ENCODE assay signal across 26 cellular contexts in genomic region chr22:35177811-35178210, GRCh38.
DNase-seq lines count a peak whose midpoint lies in the region; ATAC-seq and TF ChIP-seq lines count a peak whose summit lies in the region.
"Had no signal": no experiment of that assay in that cellular context is flagged by ENCODE, and none has a peak within 500 bp of the region (broad histone marks: within the 10 kb centered on the region; RNA-seq: fewer than 3 reads in every experiment).

No MANE protein-coding gene starts in this region.

- H2BK120ac ChIP-seq in H9 (ENCODE audit: low read depth, low read length, poor library complexity, severe bottlenecking) = no peak overlapping the region

- H3T11ph ChIP-seq in H9 (ENCODE audit: low read length) = no peak overlapping the region

- H3K23me2 ChIP-seq in H9 (ENCODE audit: insufficient read length, low read depth, low read length, poor library complexity, severe bottlenecking) = no peaks in the 10 kb centered on the region

- no peaks in the 10 kb centered on the region for H3K36me3 ChIP-seq in GM06990 (ENCODE audit: control insufficient read depth, insufficient read depth, low read length)
- H3K36me3 ChIP-seq: heart left ventricle, MG63, uterus had no signal

- H3K4ac ChIP-seq in H9 (ENCODE audit: low read depth, low read length) = no peak overlapping the region

- no peak overlapping the region for H4K91ac ChIP-seq in H9 (ENCODE audit: insufficient read length, low read depth, low read length)

- no peaks in the 10 kb centered on the region for H3K79me2 ChIP-seq in H9 (ENCODE audit: insufficient read depth, low read length)

- no peak overlapping the region for H4K8ac ChIP-seq in H9 (replicated peaks; ENCODE audit: insufficient read length, low read depth, low read length)

- H3K9me3 Mint-ChIP-seq in H9 = peaks cover 0 to 3% of the 10 kb centered on the region in 2 experiments; a peak in 1 of 5 replicates

- no peak for DNase-seq in GM06990 (ENCODE audit: extremely low read depth, insufficient read length)
- peak; percentile 61 for DNase-seq in H9
- peak; percentile 78 to 84 for DNase-seq in cerebellar nuclear complex (lab: John Stamatoyannopoulos, UW)
- DNase-seq in mesenteric fat pad (ENCODE audit: low spot score) = peak; percentile 67
- no peak for DNase-seq in NCI-H345 treated with DMSO at 0.1 percent for 48 hours (lab: John Stamatoyannopoulos, UW; ENCODE audit: unreplicated experiment)
- no peak for DNase-seq in NCI-H1092 (lab: John Stamatoyannopoulos, UW)
- DNase-seq: activated CD8-positive, alpha-beta T cell treated with anti-CD3 and anti-CD28 coated beads for 36 hours; anterior cingulate cortex; effector memory CD4-positive, alpha-beta T cell; foreskin fibroblast; heart left ventricle; KBM-7; left colon; MG63; NCI-H1436; NCI-H524 treated with DMSO at 0.1 percent for 48 hours; psoas muscle; stimulated activated naive CD8-positive, alpha-beta T cell treated with anti-CD3 and anti-CD28 coated beads, Interleukin-15, Interleukin-2, amounts not matched to agents 100 U/mL and 50 U/mL, for 24 hours; T-helper 17 cell; testis; uterus had no signal

- no peak overlapping the region for H2BK12ac ChIP-seq in H9 (ENCODE audit: insufficient read length, low read depth, low read length)

- no peak overlapping the region for H3K27ac Mint-ChIP-seq in H9
- H3K27ac Mint-ChIP-seq: activated CD8-positive, alpha-beta T cell treated with anti-CD3 and anti-CD28 coated beads for 36 hours; activated naive CD4-positive, alpha-beta T cell treated with anti-CD3 and anti-CD28 coated beads, Interleukin-2, amount 50 U/mL, for 72 hours; CD14-positive monocyte; T-helper 17 cell had no signal

- H2AFZ ChIP-seq in H9 (ENCODE audit: low read length) = no peak overlapping the region

- H2BK5ac ChIP-seq in H9 (ENCODE audit: insufficient read length, low read length) = no peak overlapping the region

- WGBS in H9 (ENCODE audit: extremely low coverage, insufficient read length, low lambda C conversion rate) = no CpG with 5 or more reads among the region's 2 CpGs

- no peak overlapping the region for H3K9ac ChIP-seq in H9 (ENCODE audit: extremely low read depth, insufficient read length, low read length)

- H3K79me1 ChIP-seq in H9 (ENCODE audit: insufficient read depth, low read depth, low read length, poor library complexity, severe bottlenecking) = no peaks in the 10 kb centered on the region

- no peak overlapping the region for H3K56ac ChIP-seq in H9 (ENCODE audit: insufficient read length, low read depth, low read length)

- H3K4me1 Mint-ChIP-seq in H9 = peaks cover 0 to under 1% of the 10 kb centered on the region in 2 experiments; a peak in 2 of 4 replicates
- H3K4me1 Mint-ChIP-seq: CD14-positive monocyte, T-helper 17 cell had no signal

- no peak overlapping the region for H3K4me2 ChIP-seq in H9 (ENCODE audit: insufficient read depth, insufficient read length, low read length)

- no peak for ATAC-seq in GM18502 (IDR thresholded peaks at IDR 0.05; ENCODE audit: poor library complexity, unreplicated experiment)
- ATAC-seq: activated CD8-positive, alpha-beta T cell treated with anti-CD3 and anti-CD28 coated beads for 36 hours; activated naive CD4-positive, alpha-beta T cell treated with anti-CD3 and anti-CD28 coated beads, Interleukin-2, amount 50 U/mL, for 72 hours; heart left ventricle; left colon; psoas muscle; stimulated activated naive CD8-positive, alpha-beta T cell treated with anti-CD3 and anti-CD28 coated beads, Interleukin-15, Interleukin-2, amounts not matched to agents 100 U/mL and 50 U/mL, for 24 hours; T-helper 17 cell had no signal

- H3K27ac ChIP-seq in H9 (ENCODE audit: insufficient read length, low read depth, low read length) = no peak overlapping the region
- H3K27ac ChIP-seq: coronary artery, heart left ventricle, psoas muscle, SK-N-MC, testis, uterus had no signal

- H3K4me1 ChIP-seq in H9 (ENCODE audit: insufficient read depth, low read length) = no peaks in the 10 kb centered on the region
- H3K4me1 ChIP-seq: heart left ventricle, psoas muscle, testis, uterus had no signal

- peaks cover 41% of the 10 kb centered on the region for H3K27me3 Mint-ChIP-seq in H9 (ENCODE audit: low read depth)

- no peaks in the 10 kb centered on the region for H4K20me1 ChIP-seq in H9 (ENCODE audit: control insufficient read depth, insufficient read depth, insufficient read length)

- no peak overlapping the region for H3K18ac ChIP-seq in H9 (ENCODE audit: insufficient read length, low read depth, low read length)

- no peak overlapping the region for H2BK15ac ChIP-seq in H9 (ENCODE audit: low read depth, low read length)

- H3K23ac ChIP-seq in H9 (ENCODE audit: insufficient read length, low read depth, low read length) = no peak overlapping the region

- no peak overlapping the region for H3K14ac ChIP-seq in H9 (ENCODE audit: insufficient read depth, low read length)

- no peak overlapping the region for H2AK5ac ChIP-seq in H9 (ENCODE audit: insufficient read length, low read length)

- H3K4me3 Mint-ChIP-seq in H9 = no peak overlapping the region
- H3K4me3 Mint-ChIP-seq: activated CD8-positive, alpha-beta T cell treated with anti-CD3 and anti-CD28 coated beads for 36 hours; CD14-positive monocyte; T-helper 17 cell had no signal

- H3K4me3 ChIP-seq in GM06990 (replicated peaks; ENCODE audit: low read depth, low read length) = no peak overlapping the region
- H3K4me3 ChIP-seq: coronary artery, heart left ventricle, MG63, psoas muscle, SK-N-MC, testis, uterus had no signal

- no peaks in the 10 kb centered on the region for H3K9me3 ChIP-seq in H9 (ENCODE audit: control insufficient read depth, low read depth, low read length)
- H3K9me3 ChIP-seq: MG63, psoas muscle, testis, uterus had no signal

- no peak overlapping the region for H4K5ac ChIP-seq in H9 (ENCODE audit: insufficient read length, low read depth, low read length)

- peak; percentile 17 for TF ChIP-seq CTCF in GM06990 (IDR thresholded peaks at IDR 0.05; ENCODE audit: insufficient read depth, low read length, poor library complexity, severe bottlenecking)
- TF ChIP-seq CTCF in H9 (conservative IDR thresholded peaks at IDR 0.05) = peak; percentile 54

- H3K36me3 Mint-ChIP-seq in H9 (ENCODE audit: insufficient read depth in 1 of 3, low read depth in 3 of 3) = no peaks in the 10 kb centered on the region
- H3K36me3 Mint-ChIP-seq: activated naive CD4-positive, alpha-beta T cell treated with anti-CD3 and anti-CD28 coated beads, Interleukin-2, amount 50 U/mL, for 72 hours; CD14-positive monocyte had no signal

- H2BK20ac ChIP-seq in H9 (ENCODE audit: low read depth, low read length, poor library complexity, severe bottlenecking) = no peak overlapping the region

- H3K27me3 ChIP-seq in GM06990 (replicated peaks; ENCODE audit: control insufficient read depth, insufficient read depth, low read length) = no peaks in the 10 kb centered on the region
- H3K27me3 ChIP-seq in H9 (ENCODE audit: insufficient read depth, low read length) = no peaks in the 10 kb centered on the region
- H3K27me3 ChIP-seq: MG63, testis, uterus had no signal

Comparison
In these comparisons a context has a peak if more than half of its experiments do, and no peak if none do; other contexts are left out.
1. DNase-seq: peak in H9 (single experiment), cerebellar nuclear complex (2 of 2) and mesenteric fat pad (single experiment); none in GM06990 (single experiment), NCI-H345 treated with DMSO at 0.1 percent for 48 hours (single experiment) and NCI-H1092 (single experiment).